ENCODE assay signal across 8 cellular contexts in the genomic region with DNA sequence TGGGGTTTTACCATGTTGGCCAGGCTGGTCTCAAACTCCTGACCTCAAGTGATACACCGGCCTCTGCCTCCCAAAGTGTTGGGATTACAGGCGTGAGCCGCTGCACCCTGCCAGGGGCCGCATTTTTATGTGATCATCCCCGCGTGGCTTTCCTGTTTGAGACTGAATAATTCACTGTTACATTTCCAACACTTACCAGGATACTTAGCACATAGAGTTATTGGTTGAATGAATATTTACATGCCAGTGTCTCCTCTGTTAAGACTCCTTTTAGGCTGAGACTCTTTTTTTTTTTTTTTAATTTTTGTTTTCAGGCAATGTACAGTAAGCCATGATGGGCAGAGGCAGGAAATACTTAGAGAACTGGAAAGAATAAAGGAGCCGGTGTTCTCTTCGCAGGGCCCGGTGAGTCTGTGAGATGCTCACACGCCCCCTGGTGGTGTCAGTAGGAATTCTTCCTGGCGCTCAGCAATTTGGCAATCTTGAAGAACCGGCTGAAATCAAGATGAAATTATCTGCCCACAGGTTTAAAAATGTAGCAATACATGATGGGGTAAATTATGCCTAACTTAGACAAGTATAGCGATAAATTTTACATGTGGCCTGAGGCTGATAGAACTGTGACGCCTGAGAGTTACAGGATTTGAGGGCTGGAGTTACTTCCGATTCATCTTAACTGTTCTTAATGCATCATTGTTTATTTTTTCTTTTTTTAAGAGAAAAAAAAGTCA. TPM values are rescaled to one million over a fixed set of nuclear protein-coding genes. Genes with fewer than 3 reads are reported as not detected.
DNase-seq lines count a peak whose midpoint lies in the region; ATAC-seq and TF ChIP-seq lines count a peak whose summit lies in the region.

No MANE protein-coding gene starts in this region.

- CTCF ChIA-PET in GM10248 (lab: Yijun Ruan, JAX): interaction anchor here (0.7 to 2.3 kb wide), 4 partner anchors 9 to 50 kb away, joined by 3 to 13 read pairs (median 8); partner anchors contain the start of gene SPATA2

- peak; percentile 95 for ATAC-seq in activated naive CD8-positive, alpha-beta T cell treated with anti-CD3 and anti-CD28 coated beads, Interleukin-2, amount 10 ng/mL, durations not matched to agents 7 days and 5 days (ENCODE audit: low read depth)
- peak; percentile 87 for ATAC-seq in Right ventricle myocardium superior (ENCODE audit: poor library complexity)
- ATAC-seq in GM19023 (IDR thresholded peaks at IDR 0.05; ENCODE audit: unreplicated experiment): no peak

- H3K4me3 Mint-ChIP-seq in activated naive CD8-positive, alpha-beta T cell treated with anti-CD3 and anti-CD28 coated beads, Interleukin-2, amount 10 ng/mL, durations not matched to agents 7 days and 5 days: peak overlapping the region; percentile 58

- no peak for TF ChIP-seq POLR2A in prostate gland (IDR thresholded peaks at IDR 0.05)

- intact Hi-C loops in Right ventricle myocardium superior (cut with DNase I) (no loop called here), prostate gland (cut with DNase I) (loop anchor here (5.0 kb wide), 1 partner anchor 386 kb away; no protein-coding TSS in a partner anchor)

- peak; percentile 89 for TF ChIP-seq CTCF in GM10248 (IDR thresholded peaks at IDR 0.05; ENCODE audit: control extremely low read depth, extremely low read depth, low read depth, missing control alignments)
- TF ChIP-seq CTCF in prostate gland (IDR thresholded peaks at IDR 0.05): peak; percentile 85 to 94 (median 92)

- no peaks in the 10 kb centered on the region for H3K36me3 Mint-ChIP-seq in activated naive CD8-positive, alpha-beta T cell treated with anti-CD3 and anti-CD28 coated beads, Interleukin-2, amount 10 ng/mL, durations not matched to agents 7 days and 5 days

- H3K27me3 ChIP-seq in prostate gland (replicated peaks; ENCODE audit: insufficient read depth): no peaks in the 10 kb centered on the region

- H3K4me1 Mint-ChIP-seq in activated naive CD8-positive, alpha-beta T cell treated with anti-CD3 and anti-CD28 coated beads, Interleukin-2, amount 10 ng/mL, durations not matched to agents 7 days and 5 days: peaks cover 8% of the 10 kb centered on the region

- no peak overlapping the region for H3K4me3 ChIP-seq in prostate gland

- H3K27ac ChIP-seq in prostate gland: peak overlapping the region in 1 of 2 donors; percentile 8

- POLR2A ChIA-PET in GM10248 (lab: Yijun Ruan, JAX): no interaction called here
- POLR2A ChIA-PET in activated naive CD8-positive, alpha-beta T cell treated with anti-CD3 and anti-CD28 coated beads, Interleukin-2, amount 10 ng/mL, durations not matched to agents 7 days and 5 days (lab: Charles Lee): no interaction called here

- no peak overlapping the region for H3K27ac Mint-ChIP-seq in activated naive CD8-positive, alpha-beta T cell treated with anti-CD3 and anti-CD28 coated beads, Interleukin-2, amount 10 ng/mL, durations not matched to agents 7 days and 5 days

- peaks cover 6% of the 10 kb centered on the region for H3K27me3 Mint-ChIP-seq in activated naive CD8-positive, alpha-beta T cell treated with anti-CD3 and anti-CD28 coated beads, Interleukin-2, amount 10 ng/mL, durations not matched to agents 7 days and 5 days

- no peaks in the 10 kb centered on the region for H3K9me3 ChIP-seq in prostate gland

- no peaks in the 10 kb centered on the region for H3K9me3 Mint-ChIP-seq in activated naive CD8-positive, alpha-beta T cell treated with anti-CD3 and anti-CD28 coated beads, Interleukin-2, amount 10 ng/mL, durations not matched to agents 7 days and 5 days

- DNase-seq in GM10248 (ENCODE audit: extremely low spot score) (peak; percentile 78), NCI-H1105 treated with DMSO at 0.1 percent for 48 hours (lab: John Stamatoyannopoulos, UW) (peak; percentile 71), SW480 (ENCODE audit: low spot score) (peak; percentile 90), Right ventricle myocardium superior (peak; percentile 83), prostate gland (ENCODE audit: low spot score) (peak; percentile 81), ureter (ENCODE audit: low spot score) (peak; percentile 90)
- DNase-seq in activated naive CD8-positive, alpha-beta T cell treated with anti-CD3 and anti-CD28 coated beads, Interleukin-2, amount 10 ng/mL, durations not matched to agents 7 days and 5 days: peak; percentile 73

- H3K4me1 ChIP-seq in prostate gland (replicated peaks): no peaks in the 10 kb centered on the region

- no peaks in the 10 kb centered on the region for H3K36me3 ChIP-seq in prostate gland

- WGBS in prostate gland: 8% methylated on average over 15 of the region's 15 CpGs

RNA-seq across cellular contexts. Expression of gene RNF114, which starts 7.6 kb away (rescaled TPM):
- total RNA-seq in activated naive CD8-positive, alpha-beta T cell treated with anti-CD3 and anti-CD28 coated beads, Interleukin-2, amount 10 ng/mL, durations not matched to agents 7 days and 5 days: 10 to 100 TPM; 75.8 TPM
- total RNA-seq in Right ventricle myocardium superior (52.1 TPM), prostate gland (100 to 1,000 TPM; 166 to 239 TPM), ureter (68.7 TPM)

RNA-seq across cellular contexts. Expression of gene SPATA2, which starts 13.2 kb away (rescaled TPM):
- 1 to 10 TPM; 8.9 to 9.1 TPM for total RNA-seq in activated naive CD8-positive, alpha-beta T cell treated with anti-CD3 and anti-CD28 coated beads, Interleukin-2, amount 10 ng/mL, durations not matched to agents 7 days and 5 days
- total RNA-seq in Right ventricle myocardium superior (7.9 TPM), prostate gland (10 to 100 TPM in 1 of 2 donors, 1 to 10 TPM in 1; 9.2 to 15.2 TPM), ureter (8.0 TPM)

RNA-seq across cellular contexts. Expression of gene SNAI1, which starts 54.2 kb away (rescaled TPM):
- under 1 TPM; 0.40 to 0.75 TPM for total RNA-seq in activated naive CD8-positive, alpha-beta T cell treated with anti-CD3 and anti-CD28 coated beads, Interleukin-2, amount 10 ng/mL, durations not matched to agents 7 days and 5 days
- total RNA-seq in Right ventricle myocardium superior (0.81 TPM), prostate gland (1 to 10 TPM; 1.0 to 7.4 TPM), ureter (5.8 TPM)
